ENCODE assay signal across 12 cellular contexts in genomic region chr7:22663319-22663718, GRCh38.
DNase-seq lines count a peak whose midpoint lies in the region; ATAC-seq and TF ChIP-seq lines count a peak whose summit lies in the region.
"Had no signal": no experiment of that assay in that cellular context is flagged by ENCODE, and none has a peak within 500 bp of the region (broad histone marks: within the 10 kb centered on the region; RNA-seq: fewer than 3 reads in every experiment).

No MANE protein-coding gene starts in this region.

- H3K27me3 ChIP-seq in smooth muscle cell (ENCODE audit: low read depth): no peaks in the 10 kb centered on the region
- H3K27me3 ChIP-seq: body of pancreas had no signal

- H3K9me3 Mint-ChIP-seq in activated naive CD4-positive, alpha-beta T cell treated with anti-CD3 and anti-CD28 coated beads for 36 hours: no peaks in the 10 kb centered on the region
- H3K9me3 Mint-ChIP-seq: naive thymus-derived CD8-positive, alpha-beta T cell had no signal

- no peaks in the 10 kb centered on the region for H3K79me2 ChIP-seq in smooth muscle cell (ENCODE audit: low read depth)

- peaks cover 39% of the 10 kb centered on the region for H3K4me1 Mint-ChIP-seq in activated naive CD4-positive, alpha-beta T cell treated with anti-CD3 and anti-CD28 coated beads for 36 hours (ENCODE audit: low read depth)

- no peak overlapping the region for H3K4me3 Mint-ChIP-seq in activated naive CD4-positive, alpha-beta T cell treated with anti-CD3 and anti-CD28 coated beads for 36 hours
- H3K4me3 Mint-ChIP-seq: naive thymus-derived CD8-positive, alpha-beta T cell had no signal

- H3K9ac ChIP-seq in smooth muscle cell (ENCODE audit: low read depth): no peak overlapping the region

- intact Hi-C loops in activated naive CD4-positive, alpha-beta T cell treated with anti-CD3 and anti-CD28 coated beads for 36 hours (cut with micrococcal nuclease): loop anchor here (2.0 to 10.0 kb wide), 4 partner anchors 63 to 1236 kb away; partner anchors contain the start of gene SP4

- H2AFZ ChIP-seq in smooth muscle cell (ENCODE audit: low read depth): no peak overlapping the region

- no peaks in the 10 kb centered on the region for H3F3A ChIP-seq in smooth muscle cell (ENCODE audit: low read depth)

- H3K36me3 ChIP-seq in smooth muscle cell (ENCODE audit: low read depth): no peaks in the 10 kb centered on the region

- no peaks in the 10 kb centered on the region for H3K36me3 Mint-ChIP-seq in activated naive CD4-positive, alpha-beta T cell treated with anti-CD3 and anti-CD28 coated beads for 36 hours (ENCODE audit: low read depth)
- H3K36me3 Mint-ChIP-seq: naive thymus-derived CD8-positive, alpha-beta T cell had no signal

- H3K9me3 ChIP-seq in smooth muscle cell (replicated peaks; ENCODE audit: low read depth): no peaks in the 10 kb centered on the region
- H3K9me3 ChIP-seq: body of pancreas, Caco-2 had no signal

- peak overlapping the region; percentile 51 for H3K27ac ChIP-seq in smooth muscle cell (ENCODE audit: low read depth)
- H3K27ac ChIP-seq: body of pancreas had no signal

- H3K27me3 Mint-ChIP-seq in activated naive CD4-positive, alpha-beta T cell treated with anti-CD3 and anti-CD28 coated beads for 36 hours (ENCODE audit: low read depth): no peaks in the 10 kb centered on the region

- TF ChIP-seq CTCF in choroid plexus epithelial cell (conservative IDR thresholded peaks at IDR 0.05; ENCODE audit: low read depth, low read length): no peak
- no peak for TF ChIP-seq CTCF in smooth muscle cell (IDR thresholded peaks at IDR 0.05; ENCODE audit: borderline replicate concordance, insufficient read depth, poor library complexity, severe bottlenecking)

- H4K20me1 ChIP-seq in smooth muscle cell (ENCODE audit: low read depth): no peaks in the 10 kb centered on the region

- peak; percentile 36 for DNase-seq in activated naive CD4-positive, alpha-beta T cell treated with anti-CD3 and anti-CD28 coated beads for 36 hours
- DNase-seq in activated naive CD4-positive, alpha-beta T cell treated with anti-CD3 and anti-CD28 coated beads, Interleukin-2, amount 50 U/mL, for 16 hours: no peak
- DNase-seq in NCI-H226 (peak; percentile 90), choroid plexus epithelial cell (ENCODE audit: low read depth) (peak; percentile 88), smooth muscle cell (lab: John Stamatoyannopoulos, UW; ENCODE audit: unreplicated experiment) (no peak), dermis blood vessel endothelial cell (no peak), NCI-H2196 (lab: John Stamatoyannopoulos, UW; ENCODE audit: unreplicated experiment) (no peak)
- DNase-seq: body of pancreas; Caco-2; naive thymus-derived CD8-positive, alpha-beta T cell; NCI-H526 had no signal

- ATAC-seq in HG02852 (IDR thresholded peaks at IDR 0.05; ENCODE audit: unreplicated experiment): no peak
- ATAC-seq: body of pancreas; naive thymus-derived CD8-positive, alpha-beta T cell had no signal

- H3K27ac Mint-ChIP-seq in activated naive CD4-positive, alpha-beta T cell treated with anti-CD3 and anti-CD28 coated beads for 36 hours: peak overlapping the region; percentile 82

- H3K4me2 ChIP-seq in smooth muscle cell: no peak overlapping the region

- CTCF ChIA-PET in activated naive CD4-positive, alpha-beta T cell treated with anti-CD3 and anti-CD28 coated beads for 36 hours (lab: Charles Lee): interaction anchor here (0.6 to 3.6 kb wide), 5 partner anchors 12 to 104 kb away, joined by 3 to 22 read pairs (median 5); partner anchors contain the start of gene IL6

- no peak overlapping the region for H3K4me3 ChIP-seq in choroid plexus epithelial cell (ENCODE audit: low read depth, low read length)
- H3K4me3 ChIP-seq in smooth muscle cell: no peak overlapping the region
- H3K4me3 ChIP-seq: body of pancreas had no signal

- no peaks in the 10 kb centered on the region for H3K4me1 ChIP-seq in smooth muscle cell (ENCODE audit: low read depth)
- H3K4me1 ChIP-seq: body of pancreas had no signal

- WGBS in smooth muscle cell (ENCODE audit: low lambda C conversion rate): 40% methylated on average over 2 of the region's 2 CpGs

Comparison
In these comparisons a context has a peak if more than half of its experiments do, and no peak if none do; other contexts are left out.
1. DNase-seq: peak in activated naive CD4-positive, alpha-beta T cell treated with anti-CD3 and anti-CD28 coated beads for 36 hours (single experiment), NCI-H226 (single experiment) and choroid plexus epithelial cell (single experiment); none in activated naive CD4-positive, alpha-beta T cell treated with anti-CD3 and anti-CD28 coated beads, Interleukin-2, amount 50 U/mL, for 16 hours (single experiment), smooth muscle cell (single experiment), dermis blood vessel endothelial cell (single experiment) and NCI-H2196 (single experiment).